12 cellular contexts compared by ENCODE assay signal in the genomic region with DNA sequence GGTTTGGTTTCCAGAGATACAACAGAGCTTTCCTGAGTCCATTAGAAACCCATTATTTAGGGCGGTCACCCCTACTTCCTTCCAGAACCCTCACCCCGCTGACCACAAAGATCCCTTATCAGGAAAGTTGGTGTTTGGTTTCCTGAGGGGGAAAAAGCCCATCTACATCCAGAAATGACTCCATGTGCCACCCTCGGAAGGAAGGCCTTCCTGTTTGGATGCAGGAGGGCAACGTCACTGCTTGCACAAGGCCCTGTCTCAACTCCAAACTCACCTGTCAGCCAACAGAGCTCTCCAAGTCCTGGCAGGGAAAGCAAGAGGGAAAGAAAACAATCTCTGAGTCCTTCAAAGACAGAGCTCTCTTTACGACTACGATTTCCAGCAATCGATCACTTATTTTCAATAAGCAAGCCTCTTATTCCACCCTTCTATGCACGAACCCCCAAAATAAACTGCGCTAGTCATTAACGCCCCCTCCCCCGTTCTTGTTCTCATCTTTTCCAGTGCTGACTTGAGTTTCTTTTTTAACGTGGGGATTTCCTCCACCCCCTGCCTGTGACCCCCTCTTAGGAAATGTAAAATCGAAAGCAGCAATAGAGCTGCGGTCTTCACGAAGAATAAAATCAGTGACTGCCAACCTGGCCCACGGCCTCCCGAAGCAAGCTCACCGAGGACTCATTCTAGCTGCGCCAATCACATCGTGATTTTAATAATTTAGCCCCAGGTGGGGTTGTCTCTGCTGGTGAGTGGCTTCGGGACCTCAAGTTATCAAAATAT. TPM values are rescaled to one million over a fixed set of nuclear protein-coding genes. Genes with fewer than 3 reads are reported as not detected.
A peak's percentile ranks its signal among the peaks of the same experiment; 100 is the strongest.
DNase-seq lines count a peak whose midpoint lies in the region; ATAC-seq lines count a peak whose summit lies in the region.
"Had no signal": no experiment of that assay in that cellular context is flagged by ENCODE, and none has a peak within 500 bp of the region (broad histone marks: within the 10 kb centered on the region; RNA-seq: fewer than 3 reads in every experiment).

No MANE protein-coding gene starts in this region.

- H2AFZ ChIP-seq in Karpas-422 (ENCODE audit: low read length): no peak overlapping the region

- H3K36me3 ChIP-seq in Karpas-422 (ENCODE audit: insufficient read depth, low read length): no peaks in the 10 kb centered on the region

- no peaks in the 10 kb centered on the region for H3K27me3 ChIP-seq in Karpas-422 (ENCODE audit: low read length)

- H4K20me1 ChIP-seq in Karpas-422 (ENCODE audit: insufficient read depth, low read depth, low read length): no peaks in the 10 kb centered on the region

- H3K4me3 ChIP-seq in Karpas-422 (ENCODE audit: low read length): peak overlapping the region; percentile 34; the same call in 1 of the 2 replicates

- no peaks in the 10 kb centered on the region for H3K79me2 ChIP-seq in Karpas-422 (ENCODE audit: low read length)

- DNase-seq in CMK (ENCODE audit: low read depth): peak; percentile 36
- no peak for DNase-seq in Karpas-422
- DNase-seq in activated T-helper 9 cell treated with anti-CD3 and anti-CD28 coated beads, Interleukin-2, amount 50 U/mL, for 16 hours (ENCODE audit: low read depth): peak; percentile 3
- peak; percentile 22 for DNase-seq in stimulated activated CD4-positive, alpha-beta T cell treated with anti-CD3 and anti-CD28 coated beads, Interleukin-1b, Interleukin-23, amount 100 ng/mL, for 48 hours
- no peak for DNase-seq in NCI-H2107 (lab: John Stamatoyannopoulos, UW)
- DNase-seq in GF-D8 (lab: John Stamatoyannopoulos, UW): no peak
- no peak for DNase-seq in SW480 (ENCODE audit: low spot score)
- DNase-seq: COR-L47, HCEC 1CT had no signal

- H3K4me2 ChIP-seq in Karpas-422 (ENCODE audit: low read depth, low read length, poor library complexity, severe bottlenecking): peak overlapping the region; percentile 54

- H3K9me2 ChIP-seq in Karpas-422 (replicated peaks; ENCODE audit: insufficient read depth, low read length): no peaks in the 10 kb centered on the region

- no peaks in the 10 kb centered on the region for H3K9me3 ChIP-seq in Karpas-422 (ENCODE audit: low read length)

- H3K4me1 ChIP-seq in Karpas-422 (ENCODE audit: low read length): no peaks in the 10 kb centered on the region

- no peak overlapping the region for H3K9ac ChIP-seq in Karpas-422 (ENCODE audit: low read length)

- no peak for ATAC-seq in GM18907 (IDR thresholded peaks at IDR 0.05; ENCODE audit: unreplicated experiment)
- ATAC-seq: left lobe of liver, Panc1 had no signal

- no peak overlapping the region for H3K27ac ChIP-seq in Karpas-422 (ENCODE audit: low read length)

RNA-seq across cellular contexts. Expression of a gene that starts 35.7 kb away (rescaled TPM):
- total RNA-seq in Karpas-422 (2014; rRNA removed; shearing (Covaris generic); ENCODE audit: low replicate concordance): 0.40 and 2.5 TPM in 2 replicates

RNA-seq across cellular contexts. Expression of a gene that starts 46.5 kb away (rescaled TPM):
- 14.7 and 19.8 TPM in 2 replicates for total RNA-seq in Karpas-422 (2014; rRNA removed; shearing (Covaris generic); ENCODE audit: low replicate concordance)

Comparison
In these comparisons a context has a peak if more than half of its experiments do, and no peak if none do; other contexts are left out.
1. DNase-seq: peak in CMK (single experiment), activated T-helper 9 cell treated with anti-CD3 and anti-CD28 coated beads, Interleukin-2, amount 50 U/mL, for 16 hours (single experiment) and stimulated activated CD4-positive, alpha-beta T cell treated with anti-CD3 and anti-CD28 coated beads, Interleukin-1b, Interleukin-23, amount 100 ng/mL, for 48 hours (single experiment); none in Karpas-422 (single experiment), NCI-H2107 (single experiment), GF-D8 (single experiment) and SW480 (single experiment).